9 cellular contexts compared by ENCODE assay signal in the genomic region with DNA sequence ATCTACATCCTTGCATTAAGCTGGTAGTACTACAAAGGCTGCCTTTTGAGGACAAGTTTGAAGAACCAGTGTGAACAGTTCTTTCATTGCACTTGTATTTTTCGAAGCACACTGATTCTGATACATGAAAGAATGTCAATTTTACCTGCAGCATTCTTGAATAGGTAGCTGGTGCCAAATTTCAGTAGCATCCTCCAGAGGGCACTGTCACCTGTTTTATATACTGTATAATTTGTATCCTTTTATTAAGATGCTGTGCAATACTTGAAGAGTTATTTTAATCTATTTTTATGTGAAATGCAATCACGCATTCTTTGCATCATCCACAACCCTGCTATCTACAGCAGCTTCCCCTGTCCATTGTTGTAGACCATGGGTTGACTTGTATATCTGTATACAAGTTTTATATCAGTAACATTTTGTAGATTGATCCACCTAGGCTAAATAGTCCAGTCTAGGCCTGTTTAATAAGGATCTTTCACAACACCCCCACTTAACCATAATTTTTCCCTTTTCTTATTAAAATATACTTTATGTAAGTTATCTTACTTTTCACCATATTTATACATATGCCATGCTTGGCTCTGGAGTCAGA.
A peak's percentile ranks its signal among the peaks of the same experiment; 100 is the strongest.
DNase-seq lines count a peak whose midpoint lies in the region; ATAC-seq and TF ChIP-seq lines count a peak whose summit lies in the region.
"Had no signal": no experiment of that assay in that cellular context is flagged by ENCODE, and none has a peak within 500 bp of the region (broad histone marks: within the 10 kb centered on the region; RNA-seq: fewer than 3 reads in every experiment).

No MANE protein-coding gene starts in this region.

- H3K27ac ChIP-seq in DND-41 (ENCODE audit: low read length) = no peak overlapping the region

- H3K36me3 ChIP-seq in DND-41 (ENCODE audit: insufficient read depth, low read length) = no peaks in the 10 kb centered on the region
- H3K36me3 ChIP-seq in Loucy (ENCODE audit: insufficient read depth, low read length) = no peaks in the 10 kb centered on the region

- DNase-seq in DND-41 = no peak
- DNase-seq in amniotic epithelial cell (ENCODE audit: low read depth) = peak; percentile 46
- peak; percentile 15 for DNase-seq in left kidney (ENCODE audit: low read depth, low spot score)
- no peak for DNase-seq in hippocampal formation (lab: John Stamatoyannopoulos, UW)
- DNase-seq in CD1c-positive myeloid dendritic cell (ENCODE audit: extremely low spot score) = no peak

- H3K9me2 ChIP-seq in Loucy (replicated peaks; ENCODE audit: low read depth, low read length) = no peaks in the 10 kb centered on the region

- H3K9me3 Mint-ChIP-seq in stimulated activated memory B cell treated with anti-CD40 and anti-IgM and Interleukin-4, amounts not matched to agents 10 μg/mL and 1 μg/mL and 100 μg/mL, for 72 hours = no peaks in the 10 kb centered on the region
- H3K9me3 Mint-ChIP-seq: stimulated activated naive CD8-positive, alpha-beta T cell treated with anti-CD3 and anti-CD28 coated beads, Interleukin-15, Interleukin-2, amounts not matched to agents 100 ng/mL and 50 ng/mL, for 24 hours had no signal

- H3K36me3 Mint-ChIP-seq in stimulated activated memory B cell treated with anti-CD40 and anti-IgM and Interleukin-4, amounts not matched to agents 10 μg/mL and 1 μg/mL and 100 μg/mL, for 72 hours = no peaks in the 10 kb centered on the region

- H3K4me3 Mint-ChIP-seq in stimulated activated memory B cell treated with anti-CD40 and anti-IgM and Interleukin-4, amounts not matched to agents 10 μg/mL and 1 μg/mL and 100 μg/mL, for 72 hours = no peak overlapping the region
- H3K4me3 Mint-ChIP-seq: stimulated activated naive CD8-positive, alpha-beta T cell treated with anti-CD3 and anti-CD28 coated beads, Interleukin-15, Interleukin-2, amounts not matched to agents 100 ng/mL and 50 ng/mL, for 24 hours had no signal

- H3K79me2 ChIP-seq in DND-41 (ENCODE audit: insufficient read depth, low read length) = no peaks in the 10 kb centered on the region
- H3K79me2 ChIP-seq in Loucy (ENCODE audit: insufficient read depth, low read length) = no peaks in the 10 kb centered on the region

- ATAC-seq in DND-41 (ENCODE audit: insufficient read depth, low read depth) (no peak), HG03139 (IDR thresholded peaks at IDR 0.05; ENCODE audit: unreplicated experiment) (no peak)
- no peak for ATAC-seq in stimulated activated memory B cell treated with anti-CD40 and anti-IgM and Interleukin-4, amounts not matched to agents 10 μg/mL and 1 μg/mL and 100 μg/mL, for 72 hours

- H3K4me1 ChIP-seq in DND-41 (ENCODE audit: insufficient read depth, low read length) (no peaks in the 10 kb centered on the region), Loucy (ENCODE audit: insufficient read depth, low read length, poor library complexity, severe bottlenecking) (no peaks in the 10 kb centered on the region)

- no peak overlapping the region for H3K4me2 ChIP-seq in DND-41 (ENCODE audit: insufficient read depth, low read length)
- no peak overlapping the region for H3K4me2 ChIP-seq in Loucy (ENCODE audit: low read depth, low read length, poor library complexity, severe bottlenecking)

- H3K27me3 ChIP-seq in DND-41 (ENCODE audit: insufficient read depth, low read length, poor library complexity) = no peaks in the 10 kb centered on the region
- H3K27me3 ChIP-seq in Loucy (ENCODE audit: insufficient read depth, low read length, poor library complexity, severe bottlenecking) = no peaks in the 10 kb centered on the region

- no peaks in the 10 kb centered on the region for H3K27me3 Mint-ChIP-seq in stimulated activated memory B cell treated with anti-CD40 and anti-IgM and Interleukin-4, amounts not matched to agents 10 μg/mL and 1 μg/mL and 100 μg/mL, for 72 hours
- H3K27me3 Mint-ChIP-seq: stimulated activated naive CD8-positive, alpha-beta T cell treated with anti-CD3 and anti-CD28 coated beads, Interleukin-15, Interleukin-2, amounts not matched to agents 100 ng/mL and 50 ng/mL, for 24 hours had no signal

- H3K4me1 Mint-ChIP-seq in stimulated activated memory B cell treated with anti-CD40 and anti-IgM and Interleukin-4, amounts not matched to agents 10 μg/mL and 1 μg/mL and 100 μg/mL, for 72 hours = no peaks in the 10 kb centered on the region

- H4K20me1 ChIP-seq in DND-41 (ENCODE audit: insufficient read depth, low read length) (no peaks in the 10 kb centered on the region), Loucy (ENCODE audit: insufficient read depth, low read length, poor library complexity, severe bottlenecking) (no peaks in the 10 kb centered on the region)

- TF ChIP-seq CTCF in DND-41 (IDR thresholded peaks at IDR 0.05; ENCODE audit: borderline replicate concordance, extremely low read depth, low read length, poor library complexity, severe bottlenecking) = peak; percentile 24
- TF ChIP-seq CTCF in Loucy (conservative IDR thresholded peaks at IDR 0.05; ENCODE audit: low read length) = peak; percentile 58

- no peak overlapping the region for H2AFZ ChIP-seq in DND-41 (ENCODE audit: low read depth, low read length)
- H2AFZ ChIP-seq in Loucy (ENCODE audit: low read length) = no peak overlapping the region

- H3F3A ChIP-seq in Loucy (ENCODE audit: low read depth) = no peaks in the 10 kb centered on the region

- H3K9me3 ChIP-seq in DND-41 (ENCODE audit: insufficient read depth, low read length, severe bottlenecking) (no peaks in the 10 kb centered on the region), Loucy (ENCODE audit: insufficient read depth, low read depth, low read length) (no peaks in the 10 kb centered on the region)

- H3K27ac Mint-ChIP-seq in stimulated activated memory B cell treated with anti-CD40 and anti-IgM and Interleukin-4, amounts not matched to agents 10 μg/mL and 1 μg/mL and 100 μg/mL, for 72 hours = no peak overlapping the region
- H3K27ac Mint-ChIP-seq: stimulated activated naive CD8-positive, alpha-beta T cell treated with anti-CD3 and anti-CD28 coated beads, Interleukin-15, Interleukin-2, amounts not matched to agents 100 ng/mL and 50 ng/mL, for 24 hours had no signal

- H3K9ac ChIP-seq in DND-41 (ENCODE audit: low read depth, low read length) (no peak overlapping the region), Loucy (ENCODE audit: low read depth, low read length, poor library complexity, severe bottlenecking) (no peak overlapping the region)

- H3K4me3 ChIP-seq in DND-41 (ENCODE audit: low read depth in 1 of 2, low read length in 2 of 2) = no peak overlapping the region
- no peak overlapping the region for H3K4me3 ChIP-seq in Loucy (ENCODE audit: low read length, poor library complexity, severe bottlenecking)

Comparison
In these comparisons a context has a peak if more than half of its experiments do, and no peak if none do; other contexts are left out.
1. DNase-seq: peak in amniotic epithelial cell (single experiment) and left kidney (single experiment); none in DND-41 (single experiment), hippocampal formation (0 of 2) and CD1c-positive myeloid dendritic cell (single experiment).